ENCODE assay signal across 27 cellular contexts in the genomic region with DNA sequence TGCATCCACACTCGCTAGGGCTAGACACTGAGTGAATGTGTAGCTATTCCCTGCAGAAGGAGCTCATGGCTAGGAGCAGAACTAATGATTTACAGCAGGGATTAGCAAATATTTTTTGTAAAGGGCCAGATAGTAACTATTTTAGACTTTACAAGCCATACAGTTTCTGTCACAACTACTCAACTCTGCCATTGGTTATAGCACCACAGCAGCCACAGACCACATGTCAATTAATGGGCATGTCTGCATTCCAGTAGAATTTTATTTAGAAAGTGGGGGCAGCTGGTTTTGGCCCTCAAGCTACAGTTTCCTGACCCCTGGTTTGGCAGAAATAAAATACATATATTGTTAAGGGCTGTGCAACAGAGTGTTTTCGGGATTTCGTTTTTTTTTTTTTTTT.
"Had no signal": no experiment of that assay in that cellular context is flagged by ENCODE, and none has a peak within 500 bp of the region (broad histone marks: within the 10 kb centered on the region; RNA-seq: fewer than 3 reads in every experiment).

No MANE protein-coding gene starts in this region.

- DNase-seq: effector CD4-positive, alpha-beta T cell; endodermal cell; erythroblast; foreskin melanocyte; head of caudate nucleus; kidney; left cardiac atrium; left ventricle myocardium inferior; lower lobe of right lung; naive B cell; occipital lobe; retina; right lobe of liver; spleen; stimulated activated CD4-positive, alpha-beta T cell treated with anti-CD3 and anti-CD28 coated beads, Interleukin-2, amount 100 ng/mL, for 24 hours; stimulated activated CD4-positive, alpha-beta T cell treated with anti-CD3 and anti-CD28 coated beads, Interleukin-4, amount 100 ng/mL, for 4 hours; stimulated activated naive B cell treated with anti-CD40 and anti-IgM and Interleukin-4, amounts not matched to agents 10 μg/mL and 1 μg/mL and 100 μg/mL, for 72 hours; stimulated activated naive CD8-positive, alpha-beta T cell treated with anti-CD3 and anti-CD28 coated beads, Interleukin-15, amount 100 ng/mL, for 72 hours; testis; transverse colon had no signal

- H3K4me3 ChIP-seq: coronary artery, hepatocyte, left ventricle myocardium inferior, lower lobe of right lung, prostate gland, right lobe of liver, spleen, testis, transverse colon had no signal

- H3K4me1 Mint-ChIP-seq: endodermal cell; memory B cell; mesothelial cell of epicardium; naive B cell; nephron; stimulated activated naive B cell treated with anti-CD40 and anti-IgM and Interleukin-4, amounts not matched to agents 10 μg/mL and 1 μg/mL and 100 μg/mL, for 72 hours; stimulated activated naive CD8-positive, alpha-beta T cell treated with anti-CD3 and anti-CD28 coated beads, Interleukin-15, amount 100 ng/mL, for 72 hours had no signal

- H3K36me3 Mint-ChIP-seq: memory B cell; mesothelial cell of epicardium; naive B cell; stimulated activated naive B cell treated with anti-CD40 and anti-IgM and Interleukin-4, amounts not matched to agents 10 μg/mL and 1 μg/mL and 100 μg/mL, for 72 hours had no signal

- H3K27ac Mint-ChIP-seq: endodermal cell; memory B cell; mesothelial cell of epicardium; naive B cell; nephron; stimulated activated naive B cell treated with anti-CD40 and anti-IgM and Interleukin-4, amounts not matched to agents 10 μg/mL and 1 μg/mL and 100 μg/mL, for 72 hours; stimulated activated naive CD8-positive, alpha-beta T cell treated with anti-CD3 and anti-CD28 coated beads, Interleukin-15, amount 100 ng/mL, for 72 hours had no signal

- H3K27me3 Mint-ChIP-seq: memory B cell; stimulated activated naive CD8-positive, alpha-beta T cell treated with anti-CD3 and anti-CD28 coated beads, Interleukin-15, amount 100 ng/mL, for 72 hours had no signal

- H3K9me3 Mint-ChIP-seq: memory B cell; stimulated activated naive B cell treated with anti-CD40 and anti-IgM and Interleukin-4, amounts not matched to agents 10 μg/mL and 1 μg/mL and 100 μg/mL, for 72 hours; stimulated activated naive CD8-positive, alpha-beta T cell treated with anti-CD3 and anti-CD28 coated beads, Interleukin-15, amount 100 ng/mL, for 72 hours had no signal

- H3K4me3 Mint-ChIP-seq: endodermal cell; memory B cell; mesothelial cell of epicardium; naive B cell; nephron; stimulated activated naive B cell treated with anti-CD40 and anti-IgM and Interleukin-4, amounts not matched to agents 10 μg/mL and 1 μg/mL and 100 μg/mL, for 72 hours; stimulated activated naive CD8-positive, alpha-beta T cell treated with anti-CD3 and anti-CD28 coated beads, Interleukin-15, amount 100 ng/mL, for 72 hours had no signal

- FAIRE-seq: endothelial cell of umbilical vein had no signal
